ENCODE assay signal across 23 cellular contexts in genomic region chr4:114754616-114755015, GRCh38.
A peak's percentile ranks its signal among the peaks of the same experiment; 100 is the strongest.
DNase-seq lines count a peak whose midpoint lies in the region; ATAC-seq, FAIRE-seq and TF ChIP-seq lines count a peak whose summit lies in the region.
"Had no signal": no experiment of that assay in that cellular context is flagged by ENCODE, and none has a peak within 500 bp of the region (broad histone marks: within the 10 kb centered on the region; RNA-seq: fewer than 3 reads in every experiment).

No MANE protein-coding gene starts in this region.

- no peak overlapping the region for H3K4me2 ChIP-seq in mesendoderm (ENCODE audit: low read length)
- H3K4me2 ChIP-seq: A549; BLaER1 treated with 17β-estradiol and CSF1 and Interleukin-3, amounts not matched to agents 10 nM and 100 nM had no signal

- no peak overlapping the region for H2BK120ac ChIP-seq in mesendoderm (ENCODE audit: low read depth, low read length)

- no peak overlapping the region for H3K56ac ChIP-seq in mesendoderm (ENCODE audit: low read length)

- intact Hi-C loops in vagina (cut with DNase I): no loop called here
- intact Hi-C loops in lower leg skin (cut with DNase I; ENCODE audit: low total_unique reads): no loop called here

- no peak overlapping the region for H2BK5ac ChIP-seq in mesendoderm (ENCODE audit: low read length)

- no peak overlapping the region for H3K4ac ChIP-seq in mesendoderm (ENCODE audit: low read depth, low read length)

- no peak overlapping the region for H2BK15ac ChIP-seq in mesendoderm (replicated peaks; ENCODE audit: low read depth)

- H3K23ac ChIP-seq in mesendoderm (ENCODE audit: low read length): no peak overlapping the region

- H2AK5ac ChIP-seq in mesendoderm (ENCODE audit: low read length): no peak overlapping the region

- H3K18ac ChIP-seq in mesendoderm (ENCODE audit: low read length): no peak overlapping the region

- TF ChIP-seq CTCF in vagina (IDR thresholded peaks at IDR 0.05) (no peak), lower leg skin (IDR thresholded peaks at IDR 0.05) (no peak)

- H3K36me3 ChIP-seq in SJCRH30: no peaks in the 10 kb centered on the region
- H3K36me3 ChIP-seq in mesendoderm (ENCODE audit: control insufficient read depth, insufficient read depth, low read length): no peaks in the 10 kb centered on the region
- H3K36me3 ChIP-seq in vagina: no peaks in the 10 kb centered on the region
- H3K36me3 ChIP-seq: BLaER1 treated with 17β-estradiol and CSF1 and Interleukin-3, amounts not matched to agents 10 nM and 100 nM had no signal

- H3K4me3 ChIP-seq in SJCRH30 (no peak overlapping the region), mesendoderm (ENCODE audit: low read length) (no peak overlapping the region), vagina (no peak overlapping the region), lower leg skin (ENCODE audit: low read depth, poor library complexity, severe bottlenecking) (no peak overlapping the region)
- H3K4me3 ChIP-seq: A549; BLaER1 treated with 17β-estradiol and CSF1 and Interleukin-3, amounts not matched to agents 10 nM and 100 nM had no signal

- no peak for ATAC-seq in HG03520 (IDR thresholded peaks at IDR 0.05; ENCODE audit: unreplicated experiment)
- ATAC-seq: A549; CD8-positive, alpha-beta T cell had no signal

- peak; percentile 46 for DNase-seq in DMS53 (lab: John Stamatoyannopoulos, UW)
- peak; percentile 9 to 59 for DNase-seq in SJCRH30
- peak; percentile 54 for DNase-seq in mesendoderm
- no peak for DNase-seq in vagina (ENCODE audit: extremely low spot score in 2 of 2)
- no peak for DNase-seq in lower leg skin (ENCODE audit: low spot score in 2 of 2)
- DNase-seq in amygdala (lab: John Stamatoyannopoulos, UW): no peak
- DNase-seq: AML-193; Caco-2; Calu3; CD4-positive, alpha-beta T cell; CD8-positive, alpha-beta T cell; DMS79 treated with DMSO at 0.1 percent for 48 hours; GF-D8 had no signal

- TF ChIP-seq POLR2A in vagina (IDR thresholded peaks at IDR 0.05): no peak
- no peak for TF ChIP-seq POLR2A in lower leg skin (IDR thresholded peaks at IDR 0.05)

- H3K27me3 ChIP-seq in SJCRH30 (no peaks in the 10 kb centered on the region), mesendoderm (ENCODE audit: insufficient read depth, low read length, poor library complexity) (no peaks in the 10 kb centered on the region), vagina (no peaks in the 10 kb centered on the region)
- H3K27me3 ChIP-seq: BLaER1 treated with 17β-estradiol and CSF1 and Interleukin-3, amounts not matched to agents 10 nM and 100 nM had no signal

- H3K4me1 ChIP-seq in SJCRH30: peaks cover 35% of the 10 kb centered on the region
- peaks cover 2% of the 10 kb centered on the region for H3K4me1 ChIP-seq in mesendoderm (ENCODE audit: control insufficient read depth, low read depth, low read length)
- no peaks in the 10 kb centered on the region for H3K4me1 ChIP-seq in vagina
- H3K4me1 ChIP-seq: A549; BLaER1 treated with 17β-estradiol and CSF1 and Interleukin-3, amounts not matched to agents 10 nM and 100 nM; Caco-2 had no signal

- FAIRE-seq in colon (lab: Jason Lieb, UNC): peak; percentile 68
- FAIRE-seq: A549, D721Med, G401.6, GM12891, GM19239 had no signal

- no peak overlapping the region for H4K8ac ChIP-seq in mesendoderm (ENCODE audit: low read depth, low read length)

- no peaks in the 10 kb centered on the region for H3K79me2 ChIP-seq in mesendoderm (ENCODE audit: control insufficient read depth, insufficient read depth, low read length)

- no CpG with 5 or more reads among the region's 2 CpGs for WGBS in mesendoderm (ENCODE audit: extremely low coverage, insufficient coverage, low lambda C conversion rate)
- WGBS in lower leg skin, 2 donors: 54 to 56% methylated on average over 2 of the region's 2 CpGs

- no peak overlapping the region for H4K5ac ChIP-seq in mesendoderm (ENCODE audit: low read length)

- no peaks in the 10 kb centered on the region for H3K79me1 ChIP-seq in mesendoderm (ENCODE audit: low read length)

- H3K27ac ChIP-seq in SJCRH30 (peak overlapping the region; percentile 52), mesendoderm (ENCODE audit: low read depth, low read length) (no peak overlapping the region), vagina (no peak overlapping the region)
- H3K27ac ChIP-seq: 22Rv1; A549; BLaER1 treated with 17β-estradiol and CSF1 and Interleukin-3, amounts not matched to agents 10 nM and 100 nM; C4-2B had no signal

- H3K9me3 ChIP-seq in SJCRH30 (replicated peaks) (no peaks in the 10 kb centered on the region), vagina (no peaks in the 10 kb centered on the region)
- H3K9me3 ChIP-seq: A549; BLaER1 treated with 17β-estradiol and CSF1 and Interleukin-3, amounts not matched to agents 10 nM and 100 nM; Caco-2 had no signal

- H3K9ac ChIP-seq in mesendoderm (ENCODE audit: low read length): no peak overlapping the region
- H3K9ac ChIP-seq: BLaER1 treated with 17β-estradiol and CSF1 and Interleukin-3, amounts not matched to agents 10 nM and 100 nM had no signal

Comparison
In these comparisons a context has a peak if more than half of its experiments do, and no peak if none do; other contexts are left out.
1. DNase-seq: peak in DMS53 (single experiment), SJCRH30 (2 of 2) and mesendoderm (single experiment); none in vagina (0 of 2), lower leg skin (0 of 2) and amygdala (0 of 56).